8 cellular contexts compared by ENCODE assay signal in the genomic region with DNA sequence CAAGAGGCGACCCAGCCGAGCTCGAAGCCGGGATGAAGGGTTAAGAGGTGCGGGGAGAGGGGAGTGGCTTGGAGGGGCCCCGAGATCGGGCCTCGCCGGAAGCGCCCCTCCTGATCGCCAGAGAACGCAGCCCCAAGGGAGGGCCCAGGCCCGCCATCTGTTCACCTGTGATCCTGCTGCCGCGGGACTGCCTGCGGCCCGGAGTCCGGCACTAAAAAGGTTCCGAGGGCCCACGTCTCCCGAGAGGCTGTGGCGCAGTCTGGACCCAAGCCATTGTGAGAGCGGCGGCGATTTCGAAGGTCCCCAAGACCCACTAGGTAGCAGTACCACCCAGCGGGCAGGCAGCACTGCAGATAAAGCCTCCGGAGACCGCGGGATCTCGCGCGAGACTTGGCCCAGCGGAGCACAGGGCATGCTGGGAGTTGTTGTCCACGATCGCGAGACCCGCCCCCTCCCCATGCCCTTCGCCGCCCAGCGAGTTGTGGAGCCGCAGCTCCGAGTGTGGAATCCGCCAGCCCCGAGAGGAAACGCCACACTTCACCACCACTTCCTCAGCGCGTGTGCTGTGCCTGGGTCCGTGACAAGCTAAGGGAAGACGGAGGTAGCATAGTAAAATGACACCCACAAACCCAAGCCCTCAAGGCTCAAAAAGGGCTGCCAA. TPM values are rescaled to one million over a fixed set of nuclear protein-coding genes. Genes with fewer than 3 reads are reported as not detected.
DNase-seq lines count a peak whose midpoint lies in the region; ATAC-seq and TF ChIP-seq lines count a peak whose summit lies in the region.

A gene with protein sequence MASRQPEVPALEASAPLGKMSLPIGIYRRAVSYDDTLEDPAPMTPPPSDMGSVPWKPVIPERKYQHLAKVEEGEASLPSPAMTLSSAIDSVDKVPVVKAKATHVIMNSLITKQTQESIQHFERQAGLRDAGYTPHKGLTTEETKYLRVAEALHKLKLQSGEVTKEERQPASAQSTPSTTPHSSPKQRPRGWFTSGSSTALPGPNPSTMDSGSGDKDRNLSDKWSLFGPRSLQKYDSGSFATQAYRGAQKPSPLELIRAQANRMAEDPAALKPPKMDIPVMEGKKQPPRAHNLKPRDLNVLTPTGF (minus strand): TSS at position 328 of the 661 bp plus-strand sequence. CDS start 2,256 bp downstream, outside the sequence.

- H3K9me3 Mint-ChIP-seq in activated T-helper 17 cell treated with anti-CD3 and anti-CD28 coated beads, Interleukin-2, amount 50 U/mL, for 72 hours, result no peaks in the 10 kb centered on the region
- H3K9me3 Mint-ChIP-seq in natural killer cell, result no peaks in the 10 kb centered on the region

- H3K27me3 Mint-ChIP-seq in activated T-helper 17 cell treated with anti-CD3 and anti-CD28 coated beads, Interleukin-2, amount 50 U/mL, for 72 hours, result no peaks in the 10 kb centered on the region
- H3K27me3 Mint-ChIP-seq in natural killer cell (ENCODE audit: low read depth in 2 of 2), result peaks cover 0 to 4% of the 10 kb centered on the region in 2 donors

- H3K27ac Mint-ChIP-seq in activated T-helper 17 cell treated with anti-CD3 and anti-CD28 coated beads, Interleukin-2, amount 50 U/mL, for 72 hours, result peak within 1 kb of the TSS; percentile 96
- H3K27ac Mint-ChIP-seq in natural killer cell, result peak within 1 kb of the TSS; percentile 87 to 91

- H3K4me1 Mint-ChIP-seq in activated T-helper 17 cell treated with anti-CD3 and anti-CD28 coated beads, Interleukin-2, amount 50 U/mL, for 72 hours, result peaks cover 11% of the 10 kb centered on the region
- peaks cover 30 to 31% of the 10 kb centered on the region in 2 donors for H3K4me1 Mint-ChIP-seq in natural killer cell

- DNase-seq in ELF-1 (ENCODE audit: low read depth, low spot score), result peak; percentile 89
- DNase-seq in GOT3 (lab: John Stamatoyannopoulos, UW), result peak; percentile 52
- peak; percentile 93 for DNase-seq in RPMI8226
- DNase-seq in fibroblast of mammary gland (ENCODE audit: low read depth), result peak; percentile 86
- DNase-seq in natural killer cell, result peak; percentile 76
- DNase-seq in stimulated activated naive CD4-positive, alpha-beta T cell treated with Interleukin-2 at 50 U/mL for 16 hours (lab: John Stamatoyannopoulos, UW), result peak; percentile 94

- ATAC-seq in activated T-helper 17 cell treated with anti-CD3 and anti-CD28 coated beads, Interleukin-2, amount 50 U/mL, for 72 hours (replicated peaks), result peak; percentile 94
- ATAC-seq in natural killer cell, result peak; percentile 90 to 97 (median 93)

- peak within 1 kb of the TSS; percentile 94 for H3K4me3 ChIP-seq in fibroblast of mammary gland (ENCODE audit: control insufficient read depth, low read depth, low read length)

- TF ChIP-seq CTCF in LNCAP (IDR thresholded peaks at IDR 0.05) (peak; percentile 32; the same call in 1 of the 2 replicates), fibroblast of mammary gland (conservative IDR thresholded peaks at IDR 0.05; ENCODE audit: control insufficient read depth, insufficient read depth, low read depth, low read length) (peak; percentile 4), natural killer cell (IDR thresholded peaks at IDR 0.05) (no peak)

- peak within 1 kb of the TSS; percentile 94 for H3K4me3 Mint-ChIP-seq in activated T-helper 17 cell treated with anti-CD3 and anti-CD28 coated beads, Interleukin-2, amount 50 U/mL, for 72 hours
- peak within 1 kb of the TSS; percentile 96 for H3K4me3 Mint-ChIP-seq in natural killer cell

- intact Hi-C loops in natural killer cell (cut with micrococcal nuclease), result no loop called here

- H3K36me3 Mint-ChIP-seq in activated T-helper 17 cell treated with anti-CD3 and anti-CD28 coated beads, Interleukin-2, amount 50 U/mL, for 72 hours (ENCODE audit: low read depth), result peaks cover 34% of the 10 kb centered on the region
- H3K36me3 Mint-ChIP-seq in natural killer cell, result no peaks in the 10 kb centered on the region

RNA-seq across cellular contexts. Expression of the gene that starts here (rescaled TPM):
- total RNA-seq in activated T-helper 17 cell treated with anti-CD3 and anti-CD28 coated beads, Interleukin-2, amount 50 U/mL, for 72 hours, result 10 to 100 TPM; 54.2 to 78.0 TPM
- 10 to 100 TPM; 36.8 to 76.3 (median 75.7) TPM for total RNA-seq in natural killer cell

Comparison
In these comparisons a context has a peak if more than half of its experiments do, and no peak if none do; other contexts are left out.
1. Peak in every context shown above with its lines: DNase-seq, ATAC-seq and H3K4me3 ChIP-seq.